Comparison of ENCODE assay signal across 28 cellular contexts in genomic region chr5:2656186-2656585, GRCh38.
A peak's percentile ranks its signal among the peaks of the same experiment; 100 is the strongest.
DNase-seq lines count a peak whose midpoint lies in the region; ATAC-seq and TF ChIP-seq lines count a peak whose summit lies in the region.
"Had no signal": no experiment of that assay in that cellular context is flagged by ENCODE, and none has a peak within 500 bp of the region (broad histone marks: within the 10 kb centered on the region; RNA-seq: fewer than 3 reads in every experiment).

No MANE protein-coding gene starts in this region.

- no peaks in the 10 kb centered on the region for H3K9me3 ChIP-seq in neural progenitor cell (ENCODE audit: low read depth)
- H3K9me3 ChIP-seq: neutrophil, sigmoid colon had no signal

- H3K36me3 ChIP-seq in mesendoderm (ENCODE audit: control insufficient read depth, insufficient read depth, low read length) (no peaks in the 10 kb centered on the region), neural progenitor cell (no peaks in the 10 kb centered on the region)
- H3K36me3 ChIP-seq: neutrophil, sigmoid colon had no signal

- no peak overlapping the region for H3K4ac ChIP-seq in mesendoderm (ENCODE audit: low read depth, low read length)

- H3F3A ChIP-seq in neural progenitor cell (ENCODE audit: low read depth): no peaks in the 10 kb centered on the region

- H4K8ac ChIP-seq in mesendoderm (ENCODE audit: low read depth, low read length): no peak overlapping the region

- no peak overlapping the region for H4K5ac ChIP-seq in mesendoderm (ENCODE audit: low read length)

- no peak overlapping the region for H3K4me3 ChIP-seq in coronary artery
- H3K4me3 ChIP-seq in mesendoderm (ENCODE audit: low read length): no peak overlapping the region
- H3K4me3 ChIP-seq in neural progenitor cell: no peak overlapping the region
- H3K4me3 ChIP-seq: dorsolateral prefrontal cortex, GM23338, sigmoid colon had no signal

- no peak overlapping the region for H3K27ac Mint-ChIP-seq in neural progenitor cell
- H3K27ac Mint-ChIP-seq: activated naive CD8-positive, alpha-beta T cell; CD4-positive, CD25-positive, alpha-beta regulatory T cell; GM23338; HFFc6; IgD-negative memory B cell had no signal

- DNase-seq in ELR (ENCODE audit: low read depth): peak; percentile 0
- peak; percentile 33 for DNase-seq in coronary artery (ENCODE audit: low spot score)
- peak; percentile 37 for DNase-seq in mesendoderm
- no peak for DNase-seq in neural progenitor cell (ENCODE audit: low spot score)
- DNase-seq in NCI-H748 treated with DMSO at 0.1 percent for 48 hours (lab: John Stamatoyannopoulos, UW): no peak
- DNase-seq: activated CD4-positive, alpha-beta T cell treated with anti-CD3 and anti-CD28 coated beads for 1 hour; activated T-cell treated with anti-CD3 and anti-CD28 coated beads for 4 hours; anterior cingulate cortex; CD4-positive, CD25-positive, alpha-beta regulatory T cell; dorsolateral prefrontal cortex; HFFc6; mesenchymal stem cell; NCI-H1105 treated with DMSO at 0.1 percent for 48 hours; NCI-H2081; NCI-H345; NCI-H82; sigmoid colon; stimulated activated naive CD4-positive, alpha-beta T cell treated with Interleukin-2 at 50 U/mL for 16 hours; T-helper 2 cell had no signal

- no peak overlapping the region for H3K23ac ChIP-seq in mesendoderm (ENCODE audit: low read length)

- no peak overlapping the region for H3K4me3 Mint-ChIP-seq in neural progenitor cell
- H3K4me3 Mint-ChIP-seq: activated naive CD8-positive, alpha-beta T cell; CD4-positive, CD25-positive, alpha-beta regulatory T cell; GM23338; HFFc6; IgD-negative memory B cell had no signal

- no peak overlapping the region for H3K18ac ChIP-seq in mesendoderm (ENCODE audit: low read length)

- H4K20me1 ChIP-seq in neural progenitor cell (ENCODE audit: low read depth): no peaks in the 10 kb centered on the region

- H3K27me3 Mint-ChIP-seq in neural progenitor cell (ENCODE audit: insufficient read depth, low read depth): peaks cover 6% of the 10 kb centered on the region
- H3K27me3 Mint-ChIP-seq: CD4-positive, CD25-positive, alpha-beta regulatory T cell; IgD-negative memory B cell had no signal

- H3K27me3 ChIP-seq in mesendoderm (ENCODE audit: insufficient read depth, low read length, poor library complexity): no peaks in the 10 kb centered on the region
- H3K27me3 ChIP-seq in neural progenitor cell: no peaks in the 10 kb centered on the region
- H3K27me3 ChIP-seq: neutrophil had no signal

- H3K9ac ChIP-seq in mesendoderm (ENCODE audit: low read length) (no peak overlapping the region), neural progenitor cell (no peak overlapping the region)

- H3K27ac ChIP-seq in coronary artery (no peak overlapping the region), mesendoderm (ENCODE audit: low read depth, low read length) (no peak overlapping the region), neural progenitor cell (no peak overlapping the region)
- H3K27ac ChIP-seq: dorsolateral prefrontal cortex, neutrophil, sigmoid colon had no signal

- H3K4me1 ChIP-seq in mesendoderm (ENCODE audit: control insufficient read depth, low read depth, low read length) (no peaks in the 10 kb centered on the region), neural progenitor cell (peaks cover 19% of the 10 kb centered on the region)
- H3K4me1 ChIP-seq: sigmoid colon had no signal

- TF ChIP-seq CTCF in coronary artery (IDR thresholded peaks at IDR 0.05) (no peak), neural progenitor cell (IDR thresholded peaks at IDR 0.05) (no peak)

- no peaks in the 10 kb centered on the region for H3K9me3 Mint-ChIP-seq in neural progenitor cell
- H3K9me3 Mint-ChIP-seq: GM23338 had no signal

- H3K4me1 Mint-ChIP-seq in neural progenitor cell: peaks cover 39% of the 10 kb centered on the region
- H3K4me1 Mint-ChIP-seq: CD4-positive, CD25-positive, alpha-beta regulatory T cell; GM23338; IgD-negative memory B cell had no signal

- H3K56ac ChIP-seq in mesendoderm (ENCODE audit: low read length): no peak overlapping the region

- no peak overlapping the region for H2AFZ ChIP-seq in neural progenitor cell (replicated peaks)
- H2AFZ ChIP-seq: GM23338 had no signal

- no CpG with 5 or more reads among the region's 13 CpGs for WGBS in mesendoderm (ENCODE audit: extremely low coverage, insufficient coverage, low lambda C conversion rate)

- no peaks in the 10 kb centered on the region for H3K79me2 ChIP-seq in mesendoderm (ENCODE audit: control insufficient read depth, insufficient read depth, low read length)
- no peaks in the 10 kb centered on the region for H3K79me2 ChIP-seq in neural progenitor cell (ENCODE audit: low read depth)

- no peak overlapping the region for H2BK120ac ChIP-seq in mesendoderm (ENCODE audit: low read depth, low read length)

- H3K4me2 ChIP-seq in mesendoderm (ENCODE audit: low read length) (no peak overlapping the region), neural progenitor cell (no peak overlapping the region)
- H3K4me2 ChIP-seq: GM23338 had no signal

- no peak overlapping the region for H2BK15ac ChIP-seq in mesendoderm (replicated peaks; ENCODE audit: low read depth)

- H3K36me3 Mint-ChIP-seq in neural progenitor cell: no peaks in the 10 kb centered on the region
- H3K36me3 Mint-ChIP-seq: activated naive CD8-positive, alpha-beta T cell; CD4-positive, CD25-positive, alpha-beta regulatory T cell; IgD-negative memory B cell had no signal

- no peaks in the 10 kb centered on the region for H3K79me1 ChIP-seq in mesendoderm (ENCODE audit: low read length)

- no peak overlapping the region for H2AK5ac ChIP-seq in mesendoderm (ENCODE audit: low read length)

- no peak overlapping the region for H2BK5ac ChIP-seq in mesendoderm (ENCODE audit: low read length)

- ATAC-seq in HG03432 (IDR thresholded peaks at IDR 0.05; ENCODE audit: unreplicated experiment) (no peak), HG02571 (IDR thresholded peaks at IDR 0.05; ENCODE audit: unreplicated experiment) (no peak)
- ATAC-seq: GM23338, Right ventricle myocardium inferior, SK-N-SH treated with all-trans-retinoic acid at 6 μM for 48 hours had no signal

TF ChIP-seq in PFSK-1, 5 proteins besides CTCF, POLR2A, EP300 and RAD21:
- no peak for TF ChIP-seq REST (IDR thresholded peaks at IDR 0.05; ENCODE audit: insufficient read depth in 1 of 2, low read depth in 2 of 2, low read length in 2 of 2)
- TF ChIP-seq POLR2AphosphoS5 (IDR thresholded peaks at IDR 0.05; ENCODE audit: low read depth, low read length): no peak
- peak; percentile 44; the same call in 1 of the 2 replicates for TF ChIP-seq SIN3A (IDR thresholded peaks at IDR 0.05; ENCODE audit: borderline replicate concordance, insufficient read depth, low read length)
- TF ChIP-seq TAF1 (IDR thresholded peaks at IDR 0.05; ENCODE audit: borderline replicate concordance, insufficient read depth, low read length): no peak
- TF ChIP-seq FOXP2 (optimal IDR thresholded peaks at IDR 0.05; ENCODE audit: borderline replicate concordance, extremely low read depth, extremely low read length, insufficient read depth): no peak
TF ChIP-seq in PFSK-1: peak in this region for 1.

Comparison
In these comparisons a context has a peak if more than half of its experiments do, and no peak if none do; other contexts are left out.
1. DNase-seq: peak in ELR (single experiment), coronary artery (single experiment) and mesendoderm (single experiment); none in neural progenitor cell (single experiment) and NCI-H748 treated with DMSO at 0.1 percent for 48 hours (single experiment).